ENCODE assay signal across 23 cellular contexts in genomic region chr16:67675579-67675935, GRCh38. TPM values are rescaled to one million over a fixed set of nuclear protein-coding genes. Genes with fewer than 3 reads are reported as not detected.
DNase-seq lines count a peak whose midpoint lies in the region; ATAC-seq and TF ChIP-seq lines count a peak whose summit lies in the region.
"Had no signal": no experiment of that assay in that cellular context is flagged by ENCODE, and none has a peak within 500 bp of the region (broad histone marks: within the 10 kb centered on the region; RNA-seq: fewer than 3 reads in every experiment).

No MANE protein-coding gene starts in this region.

- no peak overlapping the region for H4K8ac ChIP-seq in trophoblast cell (ENCODE audit: low read depth, low read length)

- no peak overlapping the region for H4K12ac ChIP-seq in trophoblast cell (ENCODE audit: low read depth, low read length)

- peak overlapping the region; percentile 26 for H2BK120ac ChIP-seq in trophoblast cell (ENCODE audit: insufficient read depth, low read length, poor library complexity)

- TF ChIP-seq CTCF in gastroesophageal sphincter (IDR thresholded peaks at IDR 0.05), result no peak

- H3K9me3 ChIP-seq in trophoblast cell (ENCODE audit: insufficient read depth, low read depth, low read length) (no peaks in the 10 kb centered on the region), gastroesophageal sphincter (no peaks in the 10 kb centered on the region)
- H3K9me3 ChIP-seq: Caco-2, SJCRH30 had no signal

- no peak overlapping the region for H3K9ac ChIP-seq in trophoblast cell (ENCODE audit: low read length)

- DNase-seq in Ammon's horn (ENCODE audit: low spot score), result peak; percentile 15
- DNase-seq in H7, result peak; percentile 26
- DNase-seq in islet precursor cell, result peak; percentile 45
- peak; percentile 69 to 81 for DNase-seq in trophoblast cell
- DNase-seq: 8988T; ACHN; Caco-2; CD4-positive, alpha-beta T cell; MV-4-11; NCI-H1105; NCI-H1436 treated with DMSO at 0.1 percent for 48 hours; NCI-H1930; NCI-H446 treated with DMSO at 0.1 percent for 48 hours; NCI-H526; NCI-H82; NK-92 treated with Interleukin-12 subunit alpha and Interleukin-12 subunit beta, amount 100 ng/mL, for 24 hours; PC-3; SJCRH30 had no signal

- no peak overlapping the region for H2BK5ac ChIP-seq in trophoblast cell (ENCODE audit: low read depth, low read length, poor library complexity)

- TF ChIP-seq POLR2A in gastroesophageal sphincter (IDR thresholded peaks at IDR 0.05), result no peak

- no peak overlapping the region for H2AFZ ChIP-seq in trophoblast cell (ENCODE audit: insufficient read depth, low read length, poor library complexity)

- H3K14ac ChIP-seq in trophoblast cell (ENCODE audit: low read length), result no peak overlapping the region

- H3K36me3 ChIP-seq in H7 (replicated peaks; ENCODE audit: control insufficient read depth, insufficient read depth, low read length), result no peaks in the 10 kb centered on the region
- H3K36me3 ChIP-seq in trophoblast cell (ENCODE audit: control insufficient read depth in 1 of 2, insufficient read depth in 2 of 2, low read length in 2 of 2), result peaks cover 13 to 22% of the 10 kb centered on the region in 2 experiments
- H3K36me3 ChIP-seq in gastroesophageal sphincter, result peaks cover 0 to 25% of the 10 kb centered on the region in 2 donors
- H3K36me3 ChIP-seq: SJCRH30 had no signal

- H3K4me1 ChIP-seq in trophoblast cell (ENCODE audit: control insufficient read depth in 1 of 2, insufficient read depth in 2 of 2, low read length in 2 of 2) (peaks cover 11 to 14% of the 10 kb centered on the region in 2 experiments), gastroesophageal sphincter (peaks cover 0 to 37% (median 0%) of the 10 kb centered on the region in 3 donors)
- H3K4me1 ChIP-seq: SJCRH30 had no signal

- ATAC-seq in gastroesophageal sphincter, result no peak
- no peak for ATAC-seq in GM21447 (IDR thresholded peaks at IDR 0.05; ENCODE audit: unreplicated experiment)
- ATAC-seq in GM21619 (IDR thresholded peaks at IDR 0.05; ENCODE audit: unreplicated experiment), result no peak
- ATAC-seq: K562, PC-3, Right ventricle myocardium inferior had no signal

- H3K27me3 ChIP-seq in H7 (ENCODE audit: control insufficient read depth, insufficient read depth, low read length) (no peaks in the 10 kb centered on the region), trophoblast cell (ENCODE audit: insufficient read depth, low read length) (no peaks in the 10 kb centered on the region), gastroesophageal sphincter (no peaks in the 10 kb centered on the region)
- H3K27me3 ChIP-seq: SJCRH30 had no signal

- peak overlapping the region; percentile 68 for H2BK12ac ChIP-seq in trophoblast cell (ENCODE audit: low read length)

- H2AK5ac ChIP-seq in trophoblast cell (ENCODE audit: low read length), result peak overlapping the region; percentile 90

- no peak for TF ChIP-seq EP300 in gastroesophageal sphincter (IDR thresholded peaks at IDR 0.05)

- peaks cover 4% of the 10 kb centered on the region for H3K79me1 ChIP-seq in trophoblast cell (ENCODE audit: low read length)

- peak overlapping the region; percentile 12 for H4K91ac ChIP-seq in trophoblast cell (ENCODE audit: low read depth, low read length)

- no peaks in the 10 kb centered on the region for H3K79me2 ChIP-seq in trophoblast cell (ENCODE audit: control insufficient read depth, insufficient read depth, low read length, poor library complexity)

- H3K18ac ChIP-seq in trophoblast cell (ENCODE audit: low read length), result peak overlapping the region; percentile 58

- H3K4me2 ChIP-seq in trophoblast cell (ENCODE audit: low read length), result no peak overlapping the region

- no CpG with 5 or more reads among the region's 17 CpGs for WGBS in trophoblast cell (ENCODE audit: extremely low coverage, insufficient coverage, insufficient read length)
- 83% methylated on average over 2 of the region's 17 CpGs; no CpG with 5 or more reads in 1 of the 2 donors for WGBS in gastroesophageal sphincter (ENCODE audit: low coverage in 1 of 2), 2 donors

- H3K4ac ChIP-seq in trophoblast cell (ENCODE audit: low read depth, low read length), result no peak overlapping the region

- H3K4me3 ChIP-seq in H7 (ENCODE audit: insufficient read depth, low read depth, low read length), result no peak overlapping the region
- no peak overlapping the region for H3K4me3 ChIP-seq in trophoblast cell (ENCODE audit: low read depth, low read length)
- H3K4me3 ChIP-seq in gastroesophageal sphincter, result no peak overlapping the region
- H3K4me3 ChIP-seq: K562, SJCRH30 had no signal

- H3K23ac ChIP-seq in trophoblast cell (ENCODE audit: low read length), result no peak overlapping the region

- H3K27ac ChIP-seq in trophoblast cell (ENCODE audit: low read depth, low read length) (no peak overlapping the region), gastroesophageal sphincter (peak overlapping the region in 1 of 4 donors; percentile 70)
- H3K27ac ChIP-seq: SJCRH30 had no signal

RNA-seq across cellular contexts. Expression of gene C16orf86, which starts 8.9 kb away (rescaled TPM):
- 8.5 and 9.0 TPM in 2 replicates for total RNA-seq in H7 (2014; rRNA removed; shearing (Covaris generic))
- polyA plus RNA-seq in trophoblast cell (2013), result 0.54 and 0.86 TPM in 2 replicates
- 10 to 100 TPM in 1 of 4 donors, 1 to 10 TPM in 3; 3.6 to 12.9 (median 5.0) TPM for total RNA-seq in gastroesophageal sphincter
- total RNA-seq: PC-3 had no signal

RNA-seq across cellular contexts. Expression of gene ENKD1, which starts 9.0 kb away (rescaled TPM):
- total RNA-seq in H7 (2014; rRNA removed; shearing (Covaris generic)), result 7.0 and 12.3 TPM in 2 replicates
- polyA plus RNA-seq in trophoblast cell (2013), result 4.3 and 4.7 TPM in 2 replicates
- 10 to 100 TPM; 23.0 to 33.2 (median 28.9) TPM for total RNA-seq in gastroesophageal sphincter

RNA-seq across cellular contexts. Expression of gene PARD6A, which starts 14.8 kb away (rescaled TPM):
- total RNA-seq in H7 (2014; rRNA removed; shearing (Covaris generic)), result 5.5 and 6.8 TPM in 2 replicates
- polyA plus RNA-seq in trophoblast cell (2013), result 0.74 and 0.76 TPM in 2 replicates
- total RNA-seq in gastroesophageal sphincter, result 10 to 100 TPM in 1 of 4 donors, 1 to 10 TPM in 3; 5.9 to 13.4 (median 6.5) TPM

RNA-seq across cellular contexts. Expression of gene ACD, which starts 15.5 kb away (rescaled TPM):
- 44.9 and 52.2 TPM in 2 replicates for total RNA-seq in H7 (2014; rRNA removed; shearing (Covaris generic))
- polyA plus RNA-seq in trophoblast cell (2013), result 22.2 and 22.3 TPM in 2 replicates
- 10 to 100 TPM; 20.9 to 33.7 (median 24.4) TPM for total RNA-seq in gastroesophageal sphincter

RNA-seq across cellular contexts. Expression of gene CARMIL2, which starts 30.6 kb away (rescaled TPM):
- total RNA-seq in H7 (2014; rRNA removed; shearing (Covaris generic)), result 3.6 and 6.4 TPM in 2 replicates
- polyA plus RNA-seq in trophoblast cell (2013), result 2.3 and 2.5 TPM in 2 replicates
- 1 to 10 TPM in 1 of 4 donors, under 1 TPM in 2, not detected in 1; 0.46 to 2.8 (median 0.47) TPM for total RNA-seq in gastroesophageal sphincter

Comparison
In these comparisons a context has a peak if more than half of its experiments do, and no peak if none do; other contexts are left out.
1. DNase-seq: peak in every context shown above with its lines; median percentile 75 in trophoblast cell; 45 in islet precursor cell; 26 in H7; 15 in Ammon's horn.